In the genomic region with DNA sequence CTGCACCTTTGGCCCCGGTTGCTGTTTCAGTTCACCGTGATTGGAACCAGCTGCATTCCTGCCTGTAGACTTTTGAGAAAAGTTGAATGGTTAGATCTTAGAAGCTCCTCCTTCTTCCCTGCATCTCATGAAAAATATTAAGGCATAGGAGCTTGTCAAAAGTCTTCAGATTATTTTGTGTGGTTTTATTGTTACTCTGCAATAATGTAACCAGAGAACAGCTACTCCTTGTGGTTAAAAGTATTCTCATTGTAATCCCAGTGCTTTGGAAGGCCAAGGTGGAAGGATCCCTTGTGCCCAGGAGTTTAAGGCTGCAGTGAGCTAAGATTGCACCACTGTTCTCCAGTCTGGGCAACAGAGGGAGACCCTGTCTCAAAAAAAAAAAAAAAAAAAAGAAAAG, we compare ENCODE assay signal across 2 cellular contexts.
TF ChIP-seq lines count a peak whose summit lies in the region.

No MANE protein-coding gene starts in this region.

TF ChIP-seq in IMR-90, 13 proteins besides CTCF, POLR2A, EP300 and RAD21:
- TF ChIP-seq SMC3 (IDR thresholded peaks at IDR 0.05; ENCODE audit: low read depth, low read length): peak; percentile 27; the same call in 1 of the 2 replicates
- no peak for TF ChIP-seq MAZ (IDR thresholded peaks at IDR 0.05; ENCODE audit: borderline replicate concordance, low read depth, low read length)
TF ChIP-seq in IMR-90: peak in this region for 1.

TF ChIP-seq in K562, 482 proteins besides CTCF, POLR2A, EP300 and RAD21:
- peak; percentile 55 for TF ChIP-seq CBX2 (IDR thresholded peaks at IDR 0.05; ENCODE audit: insufficient read depth, low read length, poor library complexity, severe bottlenecking)
- TF ChIP-seq CBFA2T2 (conservative IDR thresholded peaks at IDR 0.05): no peak
- TF ChIP-seq SLC30A9 (CRISPR knock-in tag; IDR thresholded peaks at IDR 0.05): no peak
TF ChIP-seq in K562: peak in this region for 1.
